ENCODE assay signal across 1 cellular context in the genomic region with DNA sequence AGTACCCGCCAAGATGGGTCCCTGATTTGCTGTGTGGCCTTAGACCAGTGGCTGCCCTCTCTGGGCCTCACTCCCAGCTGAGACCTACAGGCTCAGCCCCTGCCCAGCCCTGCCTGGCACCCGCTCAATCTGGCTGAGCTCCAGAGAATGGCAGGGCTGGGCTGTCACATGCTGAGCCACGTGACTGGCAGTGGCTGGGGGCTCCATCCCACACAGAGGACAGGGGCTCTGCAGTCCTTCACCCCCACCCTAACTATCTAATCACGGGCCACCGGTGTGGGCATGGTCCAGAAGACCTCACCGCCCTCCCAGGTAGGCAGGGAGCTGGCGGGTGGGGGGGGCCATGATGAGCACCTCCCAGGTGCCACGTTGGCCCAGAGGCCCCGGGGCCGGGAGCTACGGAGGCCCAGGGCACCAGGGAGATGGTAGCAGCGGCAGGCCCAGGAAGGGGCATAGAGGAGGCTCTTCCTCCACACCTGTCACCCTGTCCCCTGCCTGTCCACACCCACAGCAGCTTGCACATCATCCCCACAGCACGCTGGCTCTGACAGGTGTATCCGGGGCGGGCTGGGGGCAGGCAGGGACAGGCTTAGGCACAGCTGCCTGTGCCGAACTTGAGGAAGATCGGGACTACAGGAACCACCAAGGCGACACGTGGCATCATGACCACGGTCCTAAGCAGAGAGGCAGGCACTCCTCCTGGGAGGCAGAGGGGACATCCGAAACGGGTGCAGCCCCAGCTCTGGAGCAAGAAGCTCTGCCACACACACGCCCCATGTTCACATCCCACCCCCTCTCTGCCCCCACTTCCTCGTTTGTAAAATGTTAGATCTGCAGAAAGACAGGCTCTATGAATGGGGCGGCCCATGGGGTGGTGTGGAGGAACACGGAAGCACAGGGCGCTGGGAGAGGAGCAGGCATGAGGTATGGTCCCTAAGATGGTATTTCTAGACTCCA.
A peak's percentile ranks its signal among the peaks of the same experiment; 100 is the strongest.
TF ChIP-seq lines count a peak whose summit lies in the region.

No MANE protein-coding gene starts in this region.

TF ChIP-seq in K562, 482 proteins besides CTCF, POLR2A, EP300 and RAD21 (continues in another document):
- no peak for TF ChIP-seq ZNF282 (CRISPR knock-in tag; IDR thresholded peaks at IDR 0.05)
- TF ChIP-seq NELFE (IDR thresholded peaks at IDR 0.05; ENCODE audit: insufficient read depth, insufficient read length), result no peak
- TF ChIP-seq SIN3B (IDR thresholded peaks at IDR 0.05; ENCODE audit: low read depth), result no peak
- peak; percentile 69 for TF ChIP-seq ZFP36 (IDR thresholded peaks at IDR 0.05; ENCODE audit: low read depth, low read length, partially characterized antibody)
- TF ChIP-seq, protein P1, sequence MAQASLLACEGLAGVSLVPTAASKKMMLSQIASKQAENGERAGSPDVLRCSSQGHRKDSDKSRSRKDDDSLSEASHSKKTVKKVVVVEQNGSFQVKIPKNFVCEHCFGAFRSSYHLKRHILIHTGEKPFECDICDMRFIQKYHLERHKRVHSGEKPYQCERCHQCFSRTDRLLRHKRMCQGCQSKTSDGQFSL (CRISPR knock-in tag; IDR thresholded peaks at IDR 0.05), result peak; percentile 68; the same call in 1 of the 2 replicates
- TF ChIP-seq, protein P1 (tag; IDR thresholded peaks at IDR 0.05), result no peak
- TF ChIP-seq KLF6 (CRISPR knock-in tag; IDR thresholded peaks at IDR 0.05; ENCODE audit: borderline replicate concordance), result no peak
- no peak for TF ChIP-seq NCOA4 (IDR thresholded peaks at IDR 0.05; ENCODE audit: partially characterized antibody)
- no peak for TF ChIP-seq PTRF (tag; IDR thresholded peaks at IDR 0.05)
- TF ChIP-seq, protein P2, sequence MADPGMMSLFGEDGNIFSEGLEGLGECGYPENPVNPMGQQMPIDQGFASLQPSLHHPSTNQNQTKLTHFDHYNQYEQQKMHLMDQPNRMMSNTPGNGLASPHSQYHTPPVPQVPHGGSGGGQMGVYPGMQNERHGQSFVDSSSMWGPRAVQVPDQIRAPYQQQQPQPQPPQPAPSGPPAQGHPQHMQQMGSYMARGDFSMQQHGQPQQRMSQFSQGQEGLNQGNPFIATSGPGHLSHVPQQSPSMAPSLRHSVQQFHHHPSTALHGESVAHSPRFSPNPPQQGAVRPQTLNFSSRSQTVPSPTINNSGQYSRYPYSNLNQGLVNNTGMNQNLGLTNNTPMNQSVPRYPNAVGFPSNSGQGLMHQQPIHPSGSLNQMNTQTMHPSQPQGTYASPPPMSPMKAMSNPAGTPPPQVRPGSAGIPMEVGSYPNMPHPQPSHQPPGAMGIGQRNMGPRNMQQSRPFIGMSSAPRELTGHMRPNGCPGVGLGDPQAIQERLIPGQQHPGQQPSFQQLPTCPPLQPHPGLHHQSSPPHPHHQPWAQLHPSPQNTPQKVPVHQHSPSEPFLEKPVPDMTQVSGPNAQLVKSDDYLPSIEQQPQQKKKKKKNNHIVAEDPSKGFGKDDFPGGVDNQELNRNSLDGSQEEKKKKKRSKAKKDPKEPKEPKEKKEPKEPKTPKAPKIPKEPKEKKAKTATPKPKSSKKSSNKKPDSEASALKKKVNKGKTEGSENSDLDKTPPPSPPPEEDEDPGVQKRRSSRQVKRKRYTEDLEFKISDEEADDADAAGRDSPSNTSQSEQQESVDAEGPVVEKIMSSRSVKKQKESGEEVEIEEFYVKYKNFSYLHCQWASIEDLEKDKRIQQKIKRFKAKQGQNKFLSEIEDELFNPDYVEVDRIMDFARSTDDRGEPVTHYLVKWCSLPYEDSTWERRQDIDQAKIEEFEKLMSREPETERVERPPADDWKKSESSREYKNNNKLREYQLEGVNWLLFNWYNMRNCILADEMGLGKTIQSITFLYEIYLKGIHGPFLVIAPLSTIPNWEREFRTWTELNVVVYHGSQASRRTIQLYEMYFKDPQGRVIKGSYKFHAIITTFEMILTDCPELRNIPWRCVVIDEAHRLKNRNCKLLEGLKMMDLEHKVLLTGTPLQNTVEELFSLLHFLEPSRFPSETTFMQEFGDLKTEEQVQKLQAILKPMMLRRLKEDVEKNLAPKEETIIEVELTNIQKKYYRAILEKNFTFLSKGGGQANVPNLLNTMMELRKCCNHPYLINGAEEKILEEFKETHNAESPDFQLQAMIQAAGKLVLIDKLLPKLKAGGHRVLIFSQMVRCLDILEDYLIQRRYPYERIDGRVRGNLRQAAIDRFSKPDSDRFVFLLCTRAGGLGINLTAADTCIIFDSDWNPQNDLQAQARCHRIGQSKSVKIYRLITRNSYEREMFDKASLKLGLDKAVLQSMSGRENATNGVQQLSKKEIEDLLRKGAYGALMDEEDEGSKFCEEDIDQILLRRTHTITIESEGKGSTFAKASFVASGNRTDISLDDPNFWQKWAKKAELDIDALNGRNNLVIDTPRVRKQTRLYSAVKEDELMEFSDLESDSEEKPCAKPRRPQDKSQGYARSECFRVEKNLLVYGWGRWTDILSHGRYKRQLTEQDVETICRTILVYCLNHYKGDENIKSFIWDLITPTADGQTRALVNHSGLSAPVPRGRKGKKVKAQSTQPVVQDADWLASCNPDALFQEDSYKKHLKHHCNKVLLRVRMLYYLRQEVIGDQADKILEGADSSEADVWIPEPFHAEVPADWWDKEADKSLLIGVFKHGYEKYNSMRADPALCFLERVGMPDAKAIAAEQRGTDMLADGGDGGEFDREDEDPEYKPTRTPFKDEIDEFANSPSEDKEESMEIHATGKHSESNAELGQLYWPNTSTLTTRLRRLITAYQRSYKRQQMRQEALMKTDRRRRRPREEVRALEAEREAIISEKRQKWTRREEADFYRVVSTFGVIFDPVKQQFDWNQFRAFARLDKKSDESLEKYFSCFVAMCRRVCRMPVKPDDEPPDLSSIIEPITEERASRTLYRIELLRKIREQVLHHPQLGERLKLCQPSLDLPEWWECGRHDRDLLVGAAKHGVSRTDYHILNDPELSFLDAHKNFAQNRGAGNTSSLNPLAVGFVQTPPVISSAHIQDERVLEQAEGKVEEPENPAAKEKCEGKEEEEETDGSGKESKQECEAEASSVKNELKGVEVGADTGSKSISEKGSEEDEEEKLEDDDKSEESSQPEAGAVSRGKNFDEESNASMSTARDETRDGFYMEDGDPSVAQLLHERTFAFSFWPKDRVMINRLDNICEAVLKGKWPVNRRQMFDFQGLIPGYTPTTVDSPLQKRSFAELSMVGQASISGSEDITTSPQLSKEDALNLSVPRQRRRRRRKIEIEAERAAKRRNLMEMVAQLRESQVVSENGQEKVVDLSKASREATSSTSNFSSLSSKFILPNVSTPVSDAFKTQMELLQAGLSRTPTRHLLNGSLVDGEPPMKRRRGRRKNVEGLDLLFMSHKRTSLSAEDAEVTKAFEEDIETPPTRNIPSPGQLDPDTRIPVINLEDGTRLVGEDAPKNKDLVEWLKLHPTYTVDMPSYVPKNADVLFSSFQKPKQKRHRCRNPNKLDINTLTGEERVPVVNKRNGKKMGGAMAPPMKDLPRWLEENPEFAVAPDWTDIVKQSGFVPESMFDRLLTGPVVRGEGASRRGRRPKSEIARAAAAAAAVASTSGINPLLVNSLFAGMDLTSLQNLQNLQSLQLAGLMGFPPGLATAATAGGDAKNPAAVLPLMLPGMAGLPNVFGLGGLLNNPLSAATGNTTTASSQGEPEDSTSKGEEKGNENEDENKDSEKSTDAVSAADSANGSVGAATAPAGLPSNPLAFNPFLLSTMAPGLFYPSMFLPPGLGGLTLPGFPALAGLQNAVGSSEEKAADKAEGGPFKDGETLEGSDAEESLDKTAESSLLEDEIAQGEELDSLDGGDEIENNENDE (IDR thresholded peaks at IDR 0.05; ENCODE audit: low read depth, low read length), result no peak
- TF ChIP-seq ZFP1 (CRISPR knock-in tag; IDR thresholded peaks at IDR 0.05), result no peak
- TF ChIP-seq, protein P3, sequence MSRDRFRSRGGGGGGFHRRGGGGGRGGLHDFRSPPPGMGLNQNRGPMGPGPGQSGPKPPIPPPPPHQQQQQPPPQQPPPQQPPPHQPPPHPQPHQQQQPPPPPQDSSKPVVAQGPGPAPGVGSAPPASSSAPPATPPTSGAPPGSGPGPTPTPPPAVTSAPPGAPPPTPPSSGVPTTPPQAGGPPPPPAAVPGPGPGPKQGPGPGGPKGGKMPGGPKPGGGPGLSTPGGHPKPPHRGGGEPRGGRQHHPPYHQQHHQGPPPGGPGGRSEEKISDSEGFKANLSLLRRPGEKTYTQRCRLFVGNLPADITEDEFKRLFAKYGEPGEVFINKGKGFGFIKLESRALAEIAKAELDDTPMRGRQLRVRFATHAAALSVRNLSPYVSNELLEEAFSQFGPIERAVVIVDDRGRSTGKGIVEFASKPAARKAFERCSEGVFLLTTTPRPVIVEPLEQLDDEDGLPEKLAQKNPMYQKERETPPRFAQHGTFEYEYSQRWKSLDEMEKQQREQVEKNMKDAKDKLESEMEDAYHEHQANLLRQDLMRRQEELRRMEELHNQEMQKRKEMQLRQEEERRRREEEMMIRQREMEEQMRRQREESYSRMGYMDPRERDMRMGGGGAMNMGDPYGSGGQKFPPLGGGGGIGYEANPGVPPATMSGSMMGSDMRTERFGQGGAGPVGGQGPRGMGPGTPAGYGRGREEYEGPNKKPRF (IDR thresholded peaks at IDR 0.05; ENCODE audit: low read depth, low read length), result no peak
- TF ChIP-seq ZNF165 (CRISPR knock-in tag; IDR thresholded peaks at IDR 0.05; ENCODE audit: borderline replicate concordance), result no peak
- no peak for TF ChIP-seq ZNF561 (CRISPR knock-in tag; conservative IDR thresholded peaks at IDR 0.05)
- TF ChIP-seq, protein P4, sequence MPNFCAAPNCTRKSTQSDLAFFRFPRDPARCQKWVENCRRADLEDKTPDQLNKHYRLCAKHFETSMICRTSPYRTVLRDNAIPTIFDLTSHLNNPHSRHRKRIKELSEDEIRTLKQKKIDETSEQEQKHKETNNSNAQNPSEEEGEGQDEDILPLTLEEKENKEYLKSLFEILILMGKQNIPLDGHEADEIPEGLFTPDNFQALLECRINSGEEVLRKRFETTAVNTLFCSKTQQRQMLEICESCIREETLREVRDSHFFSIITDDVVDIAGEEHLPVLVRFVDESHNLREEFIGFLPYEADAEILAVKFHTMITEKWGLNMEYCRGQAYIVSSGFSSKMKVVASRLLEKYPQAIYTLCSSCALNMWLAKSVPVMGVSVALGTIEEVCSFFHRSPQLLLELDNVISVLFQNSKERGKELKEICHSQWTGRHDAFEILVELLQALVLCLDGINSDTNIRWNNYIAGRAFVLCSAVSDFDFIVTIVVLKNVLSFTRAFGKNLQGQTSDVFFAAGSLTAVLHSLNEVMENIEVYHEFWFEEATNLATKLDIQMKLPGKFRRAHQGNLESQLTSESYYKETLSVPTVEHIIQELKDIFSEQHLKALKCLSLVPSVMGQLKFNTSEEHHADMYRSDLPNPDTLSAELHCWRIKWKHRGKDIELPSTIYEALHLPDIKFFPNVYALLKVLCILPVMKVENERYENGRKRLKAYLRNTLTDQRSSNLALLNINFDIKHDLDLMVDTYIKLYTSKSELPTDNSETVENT (CRISPR knock-in tag; IDR thresholded peaks at IDR 0.05), result no peak
- 0 out of 2 replicates have a peak, but pooled peaks have one; percentile 3 for TF ChIP-seq NR2C2 (CRISPR knock-in tag; IDR thresholded peaks at IDR 0.05)
- no peak for TF ChIP-seq NR2C2 (tag; IDR thresholded peaks at IDR 0.05)
- TF ChIP-seq, protein P5, sequence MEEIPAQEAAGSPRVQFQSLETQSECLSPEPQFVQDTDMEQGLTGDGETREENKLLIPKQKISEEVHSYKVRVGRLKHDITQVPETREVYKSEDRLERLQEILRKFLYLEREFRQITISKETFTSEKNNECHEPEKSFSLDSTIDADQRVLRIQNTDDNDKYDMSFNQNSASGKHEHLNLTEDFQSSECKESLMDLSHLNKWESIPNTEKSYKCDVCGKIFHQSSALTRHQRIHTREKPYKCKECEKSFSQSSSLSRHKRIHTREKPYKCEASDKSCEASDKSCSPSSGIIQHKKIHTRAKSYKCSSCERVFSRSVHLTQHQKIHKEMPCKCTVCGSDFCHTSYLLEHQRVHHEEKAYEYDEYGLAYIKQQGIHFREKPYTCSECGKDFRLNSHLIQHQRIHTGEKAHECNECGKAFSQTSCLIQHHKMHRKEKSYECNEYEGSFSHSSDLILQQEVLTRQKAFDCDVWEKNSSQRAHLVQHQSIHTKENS (CRISPR knock-in tag; IDR thresholded peaks at IDR 0.05), result no peak
- TF ChIP-seq, protein P6, sequence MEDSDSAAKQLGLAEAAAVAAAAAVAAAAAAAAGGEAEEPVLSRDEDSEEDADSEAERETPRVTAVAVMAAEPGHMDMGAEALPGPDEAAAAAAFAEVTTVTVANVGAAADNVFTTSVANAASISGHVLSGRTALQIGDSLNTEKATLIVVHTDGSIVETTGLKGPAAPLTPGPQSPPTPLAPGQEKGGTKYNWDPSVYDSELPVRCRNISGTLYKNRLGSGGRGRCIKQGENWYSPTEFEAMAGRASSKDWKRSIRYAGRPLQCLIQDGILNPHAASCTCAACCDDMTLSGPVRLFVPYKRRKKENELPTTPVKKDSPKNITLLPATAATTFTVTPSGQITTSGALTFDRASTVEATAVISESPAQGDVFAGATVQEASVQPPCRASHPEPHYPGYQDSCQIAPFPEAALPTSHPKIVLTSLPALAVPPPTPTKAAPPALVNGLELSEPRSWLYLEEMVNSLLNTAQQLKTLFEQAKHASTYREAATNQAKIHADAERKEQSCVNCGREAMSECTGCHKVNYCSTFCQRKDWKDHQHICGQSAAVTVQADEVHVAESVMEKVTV (CRISPR knock-in tag; IDR thresholded peaks at IDR 0.05), result no peak
- TF ChIP-seq KDM2B (CRISPR knock-in tag; IDR thresholded peaks at IDR 0.05), result no peak
- no peak for TF ChIP-seq MCM5 (IDR thresholded peaks at IDR 0.05; ENCODE audit: low read depth)
- no peak for TF ChIP-seq ZKSCAN1 (IDR thresholded peaks at IDR 0.05; ENCODE audit: low read depth, low read length)
- peak; percentile 70 for TF ChIP-seq BCOR (IDR thresholded peaks at IDR 0.05)
- TF ChIP-seq FOXA1 (IDR thresholded peaks at IDR 0.05; ENCODE audit: borderline replicate concordance), result no peak
- no peak for TF ChIP-seq PHF20 (IDR thresholded peaks at IDR 0.05; ENCODE audit: partially characterized antibody)
- TF ChIP-seq KLF10 (CRISPR knock-in tag; IDR thresholded peaks at IDR 0.05), result 0 out of 2 replicates have a peak, but pooled peaks have one; percentile 12
- no peak for TF ChIP-seq U2AF2 (optimal IDR thresholded peaks at IDR 0.05; ENCODE audit: low read depth, low read length)
- TF ChIP-seq, protein P7, sequence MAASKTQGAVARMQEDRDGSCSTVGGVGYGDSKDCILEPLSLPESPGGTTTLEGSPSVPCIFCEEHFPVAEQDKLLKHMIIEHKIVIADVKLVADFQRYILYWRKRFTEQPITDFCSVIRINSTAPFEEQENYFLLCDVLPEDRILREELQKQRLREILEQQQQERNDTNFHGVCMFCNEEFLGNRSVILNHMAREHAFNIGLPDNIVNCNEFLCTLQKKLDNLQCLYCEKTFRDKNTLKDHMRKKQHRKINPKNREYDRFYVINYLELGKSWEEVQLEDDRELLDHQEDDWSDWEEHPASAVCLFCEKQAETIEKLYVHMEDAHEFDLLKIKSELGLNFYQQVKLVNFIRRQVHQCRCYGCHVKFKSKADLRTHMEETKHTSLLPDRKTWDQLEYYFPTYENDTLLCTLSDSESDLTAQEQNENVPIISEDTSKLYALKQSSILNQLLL (CRISPR knock-in tag; IDR thresholded peaks at IDR 0.05; ENCODE audit: borderline replicate concordance), result no peak
- TF ChIP-seq, protein P8, sequence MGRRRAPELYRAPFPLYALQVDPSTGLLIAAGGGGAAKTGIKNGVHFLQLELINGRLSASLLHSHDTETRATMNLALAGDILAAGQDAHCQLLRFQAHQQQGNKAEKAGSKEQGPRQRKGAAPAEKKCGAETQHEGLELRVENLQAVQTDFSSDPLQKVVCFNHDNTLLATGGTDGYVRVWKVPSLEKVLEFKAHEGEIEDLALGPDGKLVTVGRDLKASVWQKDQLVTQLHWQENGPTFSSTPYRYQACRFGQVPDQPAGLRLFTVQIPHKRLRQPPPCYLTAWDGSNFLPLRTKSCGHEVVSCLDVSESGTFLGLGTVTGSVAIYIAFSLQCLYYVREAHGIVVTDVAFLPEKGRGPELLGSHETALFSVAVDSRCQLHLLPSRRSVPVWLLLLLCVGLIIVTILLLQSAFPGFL (CRISPR knock-in tag; IDR thresholded peaks at IDR 0.05), result no peak
- TF ChIP-seq RBM34 (IDR thresholded peaks at IDR 0.05; ENCODE audit: borderline replicate concordance, insufficient read depth, low read length), result no peak
- no peak for TF ChIP-seq ZNF785 (CRISPR knock-in tag; IDR thresholded peaks at IDR 0.05)
